31 cellular contexts compared by ENCODE assay signal in the genomic region with DNA sequence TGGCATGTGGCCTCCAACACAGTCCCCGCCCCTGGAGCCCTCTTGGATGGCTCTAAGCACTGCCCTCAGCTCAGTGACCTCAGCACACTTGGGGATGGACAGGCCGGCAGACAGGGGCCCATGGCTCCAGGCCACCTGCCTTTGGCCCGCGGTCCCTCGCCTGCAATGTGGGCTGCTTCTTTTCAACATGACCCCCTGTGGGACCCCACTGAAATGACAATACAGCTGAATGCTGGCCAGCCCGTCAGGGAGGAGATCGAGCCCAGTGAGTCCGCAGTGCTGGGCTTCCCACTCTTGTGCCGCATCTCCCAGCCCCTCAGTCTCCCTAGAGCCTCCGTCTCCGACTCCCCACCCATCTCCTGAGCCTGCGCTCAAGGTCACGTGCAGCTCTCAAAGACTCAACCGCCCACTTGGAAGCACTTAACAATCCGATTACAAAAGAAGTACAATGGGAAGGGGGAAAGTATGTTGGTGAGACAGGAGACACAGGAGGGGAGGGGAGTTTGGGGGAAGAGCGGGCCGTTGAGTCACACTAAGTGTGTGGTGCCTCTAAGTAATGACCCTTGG.
A peak's percentile ranks its signal among the peaks of the same experiment; 100 is the strongest.
DNase-seq lines count a peak whose midpoint lies in the region; ATAC-seq, FAIRE-seq and TF ChIP-seq lines count a peak whose summit lies in the region.
"Had no signal": no experiment of that assay in that cellular context is flagged by ENCODE, and none has a peak within 500 bp of the region (broad histone marks: within the 10 kb centered on the region; RNA-seq: fewer than 3 reads in every experiment).

No MANE protein-coding gene starts in this region.

- H3K27ac ChIP-seq in A549 (peak overlapping the region; percentile 22 to 74; a peak in 3 of 6 replicates), IMR-90 (ENCODE audit: insufficient read depth, low read length) (no peak overlapping the region), PC-9 (peak overlapping the region; percentile 56)
- H3K27ac ChIP-seq: BLaER1, breast epithelium, colonic mucosa, esophagus muscularis mucosa, hepatocyte, suprapubic skin had no signal

- H2BK5ac ChIP-seq in IMR-90 (ENCODE audit: low read depth, low read length, poor library complexity, severe bottlenecking): no peak overlapping the region

- no peak overlapping the region for H4K8ac ChIP-seq in IMR-90 (ENCODE audit: low read depth in 2 of 2, low read length in 2 of 2)

- H3K18ac ChIP-seq in IMR-90 (ENCODE audit: low read depth, low read length): no peak overlapping the region

- BruUV-seq in IMR-90 (replicated peaks; lab: Mats Ljungman, UMichigan) (no TSS peak), PC-9 (replicated peaks; lab: Mats Ljungman, UMichigan) (no TSS peak)

- CTCF ChIA-PET in A549 (lab: Yijun Ruan, JAX) (interaction anchor here (1.5 to 8.2 kb wide), 4 partner anchors 8 to 178 kb away, joined by 3 to 94 read pairs (median 13); no protein-coding TSS in a partner anchor), IMR-90 (lab: Yijun Ruan, JAX) (no interaction called here), PC-9 (lab: Charles Lee) (no interaction called here)

- no peak overlapping the region for H2BK120ac ChIP-seq in IMR-90 (ENCODE audit: low read depth, low read length)

- FAIRE-seq in A549 (lab: Jason Lieb, UNC): no peak
- FAIRE-seq: frontal cortex had no signal

- H2AK9ac ChIP-seq in IMR-90 (replicated peaks; ENCODE audit: low read depth, low read length, poor library complexity): peak overlapping the region; percentile 37

- dilution Hi-C loops in IMR-90 (cut with HindIII; ENCODE audit: low sequenced_read_pairs, unreplicated experiment): no loop called here

- TF ChIP-seq EP300 in A549 (IDR thresholded peaks at IDR 0.05): no peak

- no peak overlapping the region for H3K23ac ChIP-seq in IMR-90 (ENCODE audit: low read depth, low read length)

- H4K5ac ChIP-seq in IMR-90 (ENCODE audit: low read depth, low read length): no peak overlapping the region

- H3K9me3 ChIP-seq in A549 (no peaks in the 10 kb centered on the region), IMR-90 (ENCODE audit: control insufficient read depth, insufficient read depth, low read length) (no peaks in the 10 kb centered on the region), PC-9 (ENCODE audit: insufficient read depth, low read depth) (no peaks in the 10 kb centered on the region)
- H3K9me3 ChIP-seq: BLaER1, breast epithelium, colonic mucosa, esophagus muscularis mucosa, SK-N-SH, suprapubic skin had no signal

- ATAC-seq in A549: no peak
- ATAC-seq in IMR-90 (ENCODE audit: low read depth): no peak
- no peak for ATAC-seq in GM21447 (IDR thresholded peaks at IDR 0.05; ENCODE audit: unreplicated experiment)
- no peak for ATAC-seq in GM21576 (IDR thresholded peaks at IDR 0.05; ENCODE audit: unreplicated experiment)
- ATAC-seq: activated CD8-positive, alpha-beta memory T cell treated with anti-CD3 and anti-CD28 coated beads, Interleukin-2, amount 10 ng/mL, durations not matched to agents 7 days and 5 days; effector memory CD8-positive, alpha-beta T cell; naive thymus-derived CD8-positive, alpha-beta T cell; stimulated activated effector memory CD8-positive, alpha-beta T cell treated with anti-CD3 and anti-CD28 coated beads, Interleukin-12 subunit alpha, Interleukin-12 subunit beta, amount 100 ng/mL, for 72 hours had no signal

- H3K9me1 ChIP-seq in IMR-90 (ENCODE audit: insufficient read depth, low read length): no peaks in the 10 kb centered on the region

- H2AK5ac ChIP-seq in IMR-90 (ENCODE audit: low read depth, low read length): no peak overlapping the region

- H3K79me2 ChIP-seq in PC-9 (ENCODE audit: low read depth): no peaks in the 10 kb centered on the region
- H3K79me2 ChIP-seq: hepatocyte had no signal

- peaks cover 39% of the 10 kb centered on the region for H3F3A ChIP-seq in PC-9 (ENCODE audit: insufficient read depth, low read depth)

- POLR2A ChIA-PET in A549 (lab: Yijun Ruan, JAX): no interaction called here
- POLR2A ChIA-PET in IMR-90 (lab: Charles Lee; ENCODE audit: unreplicated experiment): no interaction called here
- POLR2A ChIA-PET in PC-9 (lab: Charles Lee; ENCODE audit: unreplicated experiment): no interaction called here

- TF ChIP-seq CTCF in A549 (IDR thresholded peaks at IDR 0.05) (no peak), IMR-90 (conservative IDR thresholded peaks at IDR 0.05; ENCODE audit: low read depth, low read length) (no peak), PC-9 (conservative IDR thresholded peaks at IDR 0.05) (no peak)

- H3K4me3 ChIP-seq in A549 (no peak overlapping the region), IMR-90 (ENCODE audit: insufficient read depth, low read depth, low read length) (no peak overlapping the region), PC-9 (no peak overlapping the region)
- H3K4me3 ChIP-seq: BLaER1, breast epithelium, colonic mucosa, esophagus muscularis mucosa, hepatocyte, smooth muscle cell, suprapubic skin had no signal

- H3K4me2 ChIP-seq in A549 (peak overlapping the region; percentile 43; the same call in 2 of the 3 replicates), IMR-90 (ENCODE audit: low read depth, low read length) (no peak overlapping the region), PC-9 (peak overlapping the region; percentile 64)
- H3K4me2 ChIP-seq: BLaER1, hepatocyte, SK-N-SH, smooth muscle cell had no signal

- H3K56ac ChIP-seq in IMR-90 (ENCODE audit: extremely low read depth, insufficient read depth, low read length): no peak overlapping the region

- in situ Hi-C loops in IMR-90 (cut with MboI; ENCODE audit: low sequenced_read_pairs): no loop called here

- H3K36me3 ChIP-seq in IMR-90 (ENCODE audit: control insufficient read depth, insufficient read depth, low read length): no peaks in the 10 kb centered on the region
- H3K36me3 ChIP-seq in PC-9 (ENCODE audit: low read depth): no peaks in the 10 kb centered on the region
- H3K36me3 ChIP-seq: BLaER1, breast epithelium, colonic mucosa, esophagus muscularis mucosa, suprapubic skin had no signal

- no peak overlapping the region for H3K14ac ChIP-seq in IMR-90 (replicated peaks; ENCODE audit: low read depth, low read length)

- H3K79me1 ChIP-seq in IMR-90 (ENCODE audit: low read depth in 1 of 2, low read length in 2 of 2): no peaks in the 10 kb centered on the region

- H3K27me3 ChIP-seq in IMR-90 (ENCODE audit: control insufficient read depth, insufficient read depth, low read length) (peaks cover 13% of the 10 kb centered on the region; the same call in 1 of the 2 replicates), PC-9 (ENCODE audit: insufficient read depth, low read depth) (no peaks in the 10 kb centered on the region)
- H3K27me3 ChIP-seq: BLaER1, breast epithelium, colonic mucosa, hepatocyte, suprapubic skin had no signal

- whole genome bisulfite sequencing in A549 (ENCODE audit: missing lambda C conversion rate): 92% methylated on average over 16 of the region's 17 CpGs
- 65% methylated on average over 8 of the region's 17 CpGs; no CpG with 5 or more reads in 1 of the 2 experiments for WGBS in IMR-90 (ENCODE audit: extremely low coverage in 2 of 2, insufficient read length in 1 of 2), 2 experiments

- TF ChIP-seq RAD21 in A549 (conservative IDR thresholded peaks at IDR 0.05 in 1 of 2, IDR thresholded peaks at IDR 0.05 in 1 of 2): no peak
- TF ChIP-seq RAD21 in IMR-90 (IDR thresholded peaks at IDR 0.05; ENCODE audit: low read length): no peak

- no peaks in the 10 kb centered on the region for H3K9me2 ChIP-seq in PC-9 (ENCODE audit: insufficient read depth)
- H3K9me2 ChIP-seq: SK-N-SH had no signal

- no peak overlapping the region for H2BK20ac ChIP-seq in IMR-90 (ENCODE audit: low read depth, low read length)

- H3K4ac ChIP-seq in IMR-90 (ENCODE audit: low read depth, low read length): no peak overlapping the region

- no peak overlapping the region for H2BK15ac ChIP-seq in IMR-90 (ENCODE audit: low read depth, low read length)

- no peak overlapping the region for H2AFZ ChIP-seq in IMR-90 (replicated peaks; ENCODE audit: low read length, poor library complexity)
- no peak overlapping the region for H2AFZ ChIP-seq in PC-9
- H2AFZ ChIP-seq: hepatocyte had no signal

- intact Hi-C loops in IMR-90 (cut with micrococcal nuclease) (no loop called here), PC-9 (cut with micrococcal nuclease; ENCODE audit: unreplicated experiment) (no loop called here), head of caudate nucleus (cut with DNase I) (no loop called here)

- H4K91ac ChIP-seq in IMR-90 (ENCODE audit: insufficient read depth, low read depth, low read length): no peak overlapping the region

- DNase-seq in A549 (ENCODE audit: low read depth in 1 of 2, low spot score in 1 of 2) (no peak), IMR-90 (no peak), PC-9 (no peak), head of caudate nucleus (peak in 40 of 42 donors; percentile 32 to 82 (median 70)), NCI-H446 (lab: John Stamatoyannopoulos, UW) (no peak), NCI-H1694 (lab: John Stamatoyannopoulos, UW) (no peak)
- DNase-seq: activated CD4-positive, alpha-beta T cell treated with anti-CD3 and anti-CD28 coated beads, Interleukin-2, amount 10 ng/mL, durations not matched to agents 7 days and 5 days; activated CD8-positive, alpha-beta memory T cell treated with anti-CD3 and anti-CD28 coated beads, Interleukin-2, amount 10 ng/mL, durations not matched to agents 7 days and 5 days; activated naive CD4-positive, alpha-beta T cell treated with anti-CD3 and anti-CD28 coated beads, Interleukin-2, amount 10 ng/mL, durations not matched to agents 7 days and 5 days; amygdala; Calu3; colonic mucosa; effector memory CD8-positive, alpha-beta T cell; KG1; midbrain; naive thymus-derived CD8-positive, alpha-beta T cell; NCI-H1930; retina; SK-N-SH; stimulated activated CD4-positive, alpha-beta T cell treated with anti-CD3 and anti-CD28 coated beads, Interleukin-2, amount 100 ng/mL, for 48 hours; T-helper 2 cell had no signal

- H4K20me1 ChIP-seq in IMR-90 (ENCODE audit: insufficient read depth, low read length) (no peaks in the 10 kb centered on the region), PC-9 (ENCODE audit: insufficient read depth) (no peaks in the 10 kb centered on the region)
- H4K20me1 ChIP-seq: BLaER1 had no signal

- H3K9ac ChIP-seq in IMR-90 (ENCODE audit: low read depth, low read length): no peak overlapping the region
- H3K9ac ChIP-seq: SK-N-SH had no signal

- TF ChIP-seq POLR2A in A549 (IDR thresholded peaks at IDR 0.05; ENCODE audit: low read length) (no peak), IMR-90 (IDR thresholded peaks at IDR 0.05; ENCODE audit: low read depth, low read length) (no peak)

- peaks cover 38% of the 10 kb centered on the region for H3K4me1 ChIP-seq in A549
- no peaks in the 10 kb centered on the region for H3K4me1 ChIP-seq in IMR-90 (ENCODE audit: control insufficient read depth, insufficient read depth, low read length)
- peaks cover 71% of the 10 kb centered on the region for H3K4me1 ChIP-seq in PC-9 (replicated peaks; ENCODE audit: insufficient read depth)
- H3K4me1 ChIP-seq: breast epithelium, colonic mucosa had no signal

TF ChIP-seq in A549, 52 proteins besides CTCF, POLR2A, EP300 and RAD21 (continues in another document):
- no peak for TF ChIP-seq POLR2AphosphoS2 (conservative IDR thresholded peaks at IDR 0.05; ENCODE audit: low read length)
- no peak for TF ChIP-seq HEYL (CRISPR knock-in tag; IDR thresholded peaks at IDR 0.05)
- no peak for TF ChIP-seq HDAC2 (IDR thresholded peaks at IDR 0.05)

TF ChIP-seq in IMR-90, 13 proteins besides CTCF, POLR2A, EP300 and RAD21 (continues in another document):
- TF ChIP-seq CHD1 (IDR thresholded peaks at IDR 0.05; ENCODE audit: low read depth, low read length): no peak
- no peak for TF ChIP-seq MXI1 (IDR thresholded peaks at IDR 0.05; ENCODE audit: borderline replicate concordance, low read depth, low read length)
- TF ChIP-seq CEBPB (IDR thresholded peaks at IDR 0.05; ENCODE audit: low read depth, low read length): no peak

Comparison
In these comparisons a context has a peak if more than half of its experiments do, and no peak if none do; other contexts are left out.
1. DNase-seq: peak in head of caudate nucleus (40 of 42); none in A549 (0 of 2), IMR-90 (single experiment), PC-9 (0 of 2), NCI-H446 (0 of 2) and NCI-H1694 (single experiment).